30 cellular contexts compared by ENCODE assay signal in genomic region chr17:80142929-80143328, GRCh38. TPM values are rescaled to one million over a fixed set of nuclear protein-coding genes. Genes with fewer than 3 reads are reported as not detected.
"Had no signal": no experiment of that assay in that cellular context is flagged by ENCODE, and none has a peak within 500 bp of the region (broad histone marks: within the 10 kb centered on the region; RNA-seq: fewer than 3 reads in every experiment).

No MANE protein-coding gene starts in this region.

- H3K27me3 Mint-ChIP-seq: activated naive CD4-positive, alpha-beta T cell treated with anti-CD3 and anti-CD28 coated beads, Interleukin-2, amount 10 ng/mL, durations not matched to agents 7 days and 5 days; activated naive CD8-positive, alpha-beta T cell treated with anti-CD3 and anti-CD28 coated beads, Interleukin-2, amount 10 ng/mL, durations not matched to agents 7 days and 5 days had no signal

- H3K27ac ChIP-seq: ascending aorta, body of pancreas, Peyer's patch, SJSA1 had no signal

- H3K4me3 Mint-ChIP-seq: activated CD8-positive, alpha-beta T cell treated with anti-CD3 and anti-CD28 coated beads, Interleukin-2, amount 10 ng/mL, durations not matched to agents 7 days and 5 days; activated naive CD4-positive, alpha-beta T cell treated with anti-CD3 and anti-CD28 coated beads, Interleukin-2, amount 10 ng/mL, durations not matched to agents 7 days and 5 days; activated naive CD8-positive, alpha-beta T cell treated with anti-CD3 and anti-CD28 coated beads, Interleukin-2, amount 10 ng/mL, durations not matched to agents 7 days and 5 days; T-helper 1 cell treated with Interleukin-12 subunit alpha and Interleukin-12 subunit beta and Interleukin-4 antibody, amounts not matched to agents 30 μg/mL and 1 μg/mL, for 36 hours; WTC11 had no signal

- H3K27ac Mint-ChIP-seq: activated CD8-positive, alpha-beta T cell treated with anti-CD3 and anti-CD28 coated beads, Interleukin-2, amount 10 ng/mL, durations not matched to agents 7 days and 5 days; activated naive CD4-positive, alpha-beta T cell treated with anti-CD3 and anti-CD28 coated beads, Interleukin-2, amount 10 ng/mL, durations not matched to agents 7 days and 5 days; activated naive CD8-positive, alpha-beta T cell treated with anti-CD3 and anti-CD28 coated beads, Interleukin-2, amount 10 ng/mL, durations not matched to agents 7 days and 5 days; T-helper 1 cell treated with Interleukin-12 subunit alpha and Interleukin-12 subunit beta and Interleukin-4 antibody, amounts not matched to agents 30 μg/mL and 1 μg/mL, for 36 hours had no signal

- H3K9me3 Mint-ChIP-seq: activated naive CD4-positive, alpha-beta T cell treated with anti-CD3 and anti-CD28 coated beads, Interleukin-2, amount 10 ng/mL, durations not matched to agents 7 days and 5 days; activated naive CD8-positive, alpha-beta T cell treated with anti-CD3 and anti-CD28 coated beads, Interleukin-2, amount 10 ng/mL, durations not matched to agents 7 days and 5 days; T-helper 1 cell treated with Interleukin-12 subunit alpha and Interleukin-12 subunit beta and Interleukin-4 antibody, amounts not matched to agents 30 μg/mL and 1 μg/mL, for 36 hours; WTC11 had no signal

- H3K9me3 ChIP-seq: ascending aorta, body of pancreas, Peyer's patch, SJSA1 had no signal

- H3K4me3 ChIP-seq: ascending aorta, body of pancreas, Peyer's patch, SJSA1 had no signal

- FAIRE-seq: bronchial epithelial cell had no signal

- DNase-seq: activated CD4-positive, alpha-beta T cell treated with anti-CD3 and anti-CD28 coated beads for 48 hours; activated CD4-positive, alpha-beta T cell treated with anti-CD3 and anti-CD28 coated beads, Interleukin-2, amount 50 U/mL, for 4 hours; activated CD4-positive, CD25-positive, alpha-beta regulatory T cell treated with anti-CD3 and anti-CD28 coated beads, Interleukin-2, amount 50 U/mL, for 72 hours; activated CD8-positive, alpha-beta memory T cell treated with anti-CD3 and anti-CD28 coated beads, Interleukin-2, amount 50 U/mL, for 48 hours; activated CD8-positive, alpha-beta T cell treated with anti-CD3 and anti-CD28 coated beads, Interleukin-2, amount 10 ng/mL, durations not matched to agents 7 days and 5 days; activated gamma-delta T cell treated with Interleukin-2 at 50 U/mL for 16 hours; activated naive CD4-positive, alpha-beta T cell treated with anti-CD3 and anti-CD28 coated beads, Interleukin-2, amount 10 ng/mL, durations not matched to agents 7 days and 5 days; activated T-cell treated with anti-CD3 and anti-CD28 coated beads, Interleukin-2, amount 50 U/mL, for 1 hour; body of pancreas; central memory CD4-positive, alpha-beta T cell; Karpas-422; MV-4-11; NCI-H1092 treated with DMSO at 0.1 percent for 48 hours; NCI-H1417 treated with DMSO at 0.1 percent for 48 hours; NCI-H1694; NCI-H2029; NCI-H2107; NCI-H2171 treated with DMSO at 0.1 percent for 48 hours; NCI-H226; NCI-H526 treated with DMSO at 0.1 percent for 48 hours; NK-92 treated with Interleukin-12 subunit alpha and Interleukin-12 subunit beta, amount 100 ng/mL, for 24 hours; OCI-M1; Peyer's patch; SHP77 had no signal

- H3K27me3 ChIP-seq: ascending aorta, body of pancreas, Peyer's patch, SJSA1 had no signal

- ATAC-seq: activated CD8-positive, alpha-beta T cell treated with anti-CD3 and anti-CD28 coated beads, Interleukin-2, amount 10 ng/mL, durations not matched to agents 7 days and 5 days; body of pancreas; WTC11 had no signal

RNA-seq across cellular contexts. Expression of gene CARD14, which starts 26.9 kb away (rescaled TPM):
- total RNA-seq: activated CD8-positive, alpha-beta T cell treated with anti-CD3 and anti-CD28 coated beads, Interleukin-2, amount 10 ng/mL, durations not matched to agents 7 days and 5 days; activated naive CD8-positive, alpha-beta T cell treated with anti-CD3 and anti-CD28 coated beads, Interleukin-2, amount 10 ng/mL, durations not matched to agents 7 days and 5 days; body of pancreas; SJSA1 had no signal
